In the genomic region with DNA sequence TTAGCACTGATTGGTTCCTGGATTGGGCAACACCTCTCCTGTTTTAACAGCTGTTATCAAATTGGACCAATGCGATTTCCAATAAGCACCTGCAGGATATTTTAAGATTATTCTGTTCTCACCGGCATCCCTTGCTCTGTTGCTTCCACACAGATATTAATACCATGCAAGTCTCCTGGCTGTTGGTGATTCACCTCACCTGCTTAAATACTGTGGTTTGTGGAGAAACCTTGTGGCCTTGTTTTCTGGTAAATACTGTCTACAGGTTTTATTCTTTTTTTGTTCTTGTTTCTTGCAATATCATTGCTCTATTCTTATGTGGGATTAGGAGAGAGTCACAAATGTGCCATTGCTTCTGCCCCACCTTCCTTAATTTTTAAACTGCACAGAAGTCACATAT, we compare ENCODE assay signal across 26 cellular contexts.
"Had no signal": no experiment of that assay in that cellular context is flagged by ENCODE, and none has a peak within 500 bp of the region (broad histone marks: within the 10 kb centered on the region; RNA-seq: fewer than 3 reads in every experiment).

No MANE protein-coding gene starts in this region.

- H3K27me3 ChIP-seq: neutrophil, pancreas, right lobe of liver, spleen, stomach, thyroid gland, tibial nerve, upper lobe of right lung, uterus had no signal

- H3K4me1 ChIP-seq: pancreas, prostate gland, right lobe of liver, spleen, stomach, thyroid gland, tibial nerve, upper lobe of right lung, uterus had no signal

- H3K36me3 ChIP-seq: neutrophil, pancreas, prostate gland, right lobe of liver, spleen, stomach, thoracic aorta, thyroid gland, tibial nerve, upper lobe of right lung, uterus had no signal

- H3K4me2 ChIP-seq: smooth muscle cell had no signal

- FAIRE-seq: pancreas had no signal

- H3K4me3 ChIP-seq: pancreas, prostate gland, right lobe of liver, skin epidermis, smooth muscle cell, spleen, stomach, thoracic aorta, thyroid gland, tibial nerve, upper lobe of right lung, uterus had no signal

- ATAC-seq: naive thymus-derived CD8-positive, alpha-beta T cell; natural killer cell treated with Interleukin-12 subunit alpha and Interleukin-12 subunit beta and Interleukin-15 and Interleukin-18, amount 100 ng/mL, for 72 hours; pancreas; right cardiac atrium; right lobe of liver; stimulated activated effector memory CD8-positive, alpha-beta T cell treated with anti-CD3 and anti-CD28 coated beads, Interleukin-12 subunit alpha, Interleukin-12 subunit beta, amount 100 ng/mL, for 72 hours; stimulated activated naive B cell treated with anti-CD40 and anti-IgM and Interleukin-4, amounts not matched to agents 10 μg/mL and 1 μg/mL and 100 μg/mL, for 72 hours; upper lobe of right lung had no signal

- H3K9me3 ChIP-seq: neutrophil, pancreas, prostate gland, right lobe of liver, spleen, stomach, thoracic aorta, thyroid gland, tibial nerve, upper lobe of right lung, uterus had no signal

- H3K27ac ChIP-seq: neutrophil, pancreas, prostate gland, right lobe of liver, skin epidermis, spleen, stomach, thoracic aorta, thyroid gland, tibial nerve, upper lobe of right lung, uterus had no signal

- DNase-seq: naive B cell; naive thymus-derived CD8-positive, alpha-beta T cell; nephron progenitor cell; nucleus accumbens; pancreas; right cardiac atrium; right lobe of liver; spleen; stimulated activated CD4-positive, alpha-beta T cell treated with anti-CD3 and anti-CD28 coated beads, Interleukin-12 subunit alpha, Interleukin-12 subunit beta, amount 100 ng/mL, for 4 hours; stimulated activated CD4-positive, alpha-beta T cell treated with anti-CD3 and anti-CD28 coated beads, Interleukin-1b, Interleukin-23, amount 100 ng/mL, for 48 hours; stimulated activated CD4-positive, alpha-beta T cell treated with anti-CD3 and anti-CD28 coated beads, Interleukin-4, amount 100 ng/mL, for 24 hours; stimulated activated naive B cell treated with anti-CD40 and anti-IgM and Interleukin-4, amounts not matched to agents 10 μg/mL and 1 μg/mL and 100 μg/mL, for 72 hours; stimulated activated naive CD4-positive, alpha-beta T cell treated with Interleukin-2 at 50 U/mL for 16 hours; stomach; thyroid gland; trophoblast cell; upper lobe of right lung; uterus had no signal
